ENCODE assay signal across 8 cellular contexts in the genomic region with DNA sequence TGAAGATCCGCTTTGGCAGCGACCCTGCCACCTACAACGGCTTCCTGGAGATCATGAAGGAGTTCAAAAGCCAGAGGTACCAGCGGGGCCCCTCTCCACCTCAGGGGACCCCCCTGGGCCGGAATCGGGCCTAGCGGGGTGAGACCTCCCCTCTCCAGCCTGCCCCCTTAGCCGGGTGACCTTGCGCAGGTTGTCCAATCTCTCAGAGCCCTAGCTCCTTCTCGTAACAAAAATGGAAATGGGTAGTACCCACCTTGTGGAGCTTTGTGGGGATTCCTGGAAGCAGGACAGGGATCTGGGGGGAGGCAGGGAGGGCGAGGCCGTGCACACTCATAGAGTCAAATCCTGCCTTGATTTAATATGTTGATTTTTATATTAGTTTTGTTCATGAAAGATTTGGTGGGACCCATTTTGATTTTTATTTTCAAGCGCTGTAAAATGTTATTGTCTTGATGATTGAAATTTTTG. TPM values are rescaled to one million over a fixed set of nuclear protein-coding genes. Genes with fewer than 3 reads are reported as not detected.
A peak's percentile ranks its signal among the peaks of the same experiment; 100 is the strongest.
DNase-seq lines count a peak whose midpoint lies in the region; ATAC-seq and TF ChIP-seq lines count a peak whose summit lies in the region.

No MANE protein-coding gene starts in this region.

- peaks cover 17% of the 10 kb centered on the region for H3K36me3 Mint-ChIP-seq in progenitor cell of endocrine pancreas (ENCODE audit: insufficient read depth)

- H3K4me3 ChIP-seq in fibroblast of lung (replicated peaks in 1 of 4; ENCODE audit: control extremely low read depth in 1 of 4, insufficient read depth in 1 of 4, low read depth in 3 of 4, low read length in 4 of 4) = peak overlapping the region; percentile 76 to 97 (median 82)

- H3K79me2 ChIP-seq in fibroblast of lung (ENCODE audit: control insufficient read depth, insufficient read depth, low read length) = peaks cover 13% of the 10 kb centered on the region

- H3K9me3 Mint-ChIP-seq in progenitor cell of endocrine pancreas (ENCODE audit: low read depth) = peaks cover 4% of the 10 kb centered on the region

- no peak for ATAC-seq in GM21825 (IDR thresholded peaks at IDR 0.05; ENCODE audit: unreplicated experiment)

- H2AFZ ChIP-seq in fibroblast of lung (ENCODE audit: low read length) = no peak overlapping the region

- no peaks in the 10 kb centered on the region for H3K27me3 ChIP-seq in fibroblast of lung (ENCODE audit: control insufficient read depth, insufficient read depth, low read length)

- H3K4me3 Mint-ChIP-seq in progenitor cell of endocrine pancreas (ENCODE audit: low read depth) = peak overlapping the region; percentile 90

- H3K4me1 ChIP-seq in fibroblast of lung (ENCODE audit: control insufficient read depth, extremely low read depth, insufficient read depth, low read length) = peaks cover 5% of the 10 kb centered on the region

- H3K4me2 ChIP-seq in fibroblast of lung (ENCODE audit: extremely low read depth, insufficient read depth, low read length) = peak overlapping the region; percentile 93

- H4K20me1 ChIP-seq in fibroblast of lung (ENCODE audit: control insufficient read depth, extremely low read depth, insufficient read depth, low read length) = no peaks in the 10 kb centered on the region

- peaks cover 12% of the 10 kb centered on the region for H3K4me1 Mint-ChIP-seq in progenitor cell of endocrine pancreas (ENCODE audit: low read depth)

- H3K27me3 Mint-ChIP-seq in progenitor cell of endocrine pancreas = peaks cover 24% of the 10 kb centered on the region

- TF ChIP-seq CTCF in fibroblast of lung (conservative IDR thresholded peaks at IDR 0.05 in 1 of 2, IDR thresholded peaks at IDR 0.05 in 1 of 2; ENCODE audit: low read depth in 1 of 2, low read length in 2 of 2) (no peak), progenitor cell of endocrine pancreas (IDR thresholded peaks at IDR 0.05; ENCODE audit: unreplicated experiment) (no peak)

- peak overlapping the region; percentile 62 for H3K27ac Mint-ChIP-seq in progenitor cell of endocrine pancreas

- peak overlapping the region; percentile 76 for H3K9ac ChIP-seq in fibroblast of lung (ENCODE audit: insufficient read depth, low read length)

- H3K27ac ChIP-seq in fibroblast of lung (ENCODE audit: insufficient read depth, low read length) = peak overlapping the region; percentile 70

- no peaks in the 10 kb centered on the region for H3K9me3 ChIP-seq in fibroblast of lung (ENCODE audit: control insufficient read depth, insufficient read depth, low read depth, low read length)

- peak; percentile 5 for DNase-seq in ELF-1 (ENCODE audit: low read depth, low spot score)
- DNase-seq in RPMI8226 = peak; percentile 10
- DNase-seq in fibroblast of lung (ENCODE audit: low read depth in 2 of 2) = no peak
- no peak for DNase-seq in progenitor cell of endocrine pancreas (ENCODE audit: low spot score, unreplicated experiment)
- DNase-seq in NCI-H2029 treated with DMSO at 0.1 percent for 48 hours (lab: John Stamatoyannopoulos, UW) = no peak
- no peak for DNase-seq in NCI-H1417 (lab: John Stamatoyannopoulos, UW)
- DNase-seq in HT-29 (ENCODE audit: low spot score) = no peak

- H3K36me3 ChIP-seq in fibroblast of lung (ENCODE audit: control insufficient read depth, insufficient read depth, low read length) = peaks cover 17% of the 10 kb centered on the region

RNA-seq across cellular contexts. Expression of gene SIN3B, which starts 0.7 kb away (rescaled TPM):
- total RNA-seq in fibroblast of lung (22.3 and 32.9 TPM in 2 replicates), progenitor cell of endocrine pancreas (89.6 and 94.2 TPM in 2 replicates)
- polyA plus RNA-seq in fibroblast of lung = 14.9 and 18.9 TPM in 2 replicates
- 19.8 and 23.1 TPM in 2 replicates for polyA plus RNA-seq in fibroblast of lung (2012)
- 32.7 and 40.2 TPM in 2 replicates for polyA minus RNA-seq in fibroblast of lung (ENCODE audit: low replicate concordance)
- 15.1 and 23.8 TPM in 2 replicates for total RNA-seq in HT-29 (2014; rRNA removed; shearing (Covaris generic))

RNA-seq across cellular contexts. Expression of gene F2RL3, which starts 58.9 kb away (rescaled TPM):
- total RNA-seq in fibroblast of lung (under 0.01 TPM in 1 of 2 replicates, not detected in the other), progenitor cell of endocrine pancreas (not detected in 2 replicates)
- 0.01 and 0.05 TPM in 2 replicates for polyA plus RNA-seq in fibroblast of lung
- 0.08 TPM in 1 of 2 replicates, not detected in the other for polyA plus RNA-seq in fibroblast of lung (2012)
- not detected in 2 replicates for polyA minus RNA-seq in fibroblast of lung (ENCODE audit: low replicate concordance)
- total RNA-seq in HT-29 (2014; rRNA removed; shearing (Covaris generic)) = not detected in 2 replicates

Comparison
In these comparisons a context has a peak if more than half of its experiments do, and no peak if none do; other contexts are left out.
1. DNase-seq: peak in ELF-1 (single experiment) and RPMI8226 (single experiment); none in fibroblast of lung (0 of 2), progenitor cell of endocrine pancreas (single experiment), NCI-H2029 treated with DMSO at 0.1 percent for 48 hours (single experiment), NCI-H1417 (0 of 3) and HT-29 (single experiment).